In the genomic region with DNA sequence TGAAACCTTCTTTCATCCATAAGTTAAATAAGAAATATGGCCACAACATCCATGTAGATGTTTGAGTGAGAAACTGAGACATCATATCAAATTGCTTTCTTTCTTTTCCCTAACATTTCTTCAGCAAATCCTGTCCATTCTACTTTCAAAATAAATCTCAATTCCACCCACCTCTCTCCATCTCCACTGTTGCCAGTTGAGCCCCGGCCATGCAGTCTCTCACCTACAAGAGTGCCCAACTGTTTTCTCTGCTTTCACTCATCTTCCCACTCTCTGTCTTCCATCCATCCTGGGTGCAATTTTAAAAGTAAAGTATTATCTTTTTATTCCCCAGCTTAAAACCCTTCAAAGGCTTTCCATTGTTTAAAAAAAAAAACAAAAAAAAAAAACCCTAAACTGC, we compare ENCODE assay signal across 6 cellular contexts.
"Had no signal": no experiment of that assay in that cellular context is flagged by ENCODE, and none has a peak within 500 bp of the region (broad histone marks: within the 10 kb centered on the region; RNA-seq: fewer than 3 reads in every experiment).

No MANE protein-coding gene starts in this region.

- H3K27me3 Mint-ChIP-seq: IgD-negative memory B cell had no signal

- DNase-seq: IMR-90, KBM-7, KG1 had no signal

- ATAC-seq: HepG2, K562 had no signal

- H3K4me3 Mint-ChIP-seq: IgD-negative memory B cell had no signal

- H3K27ac Mint-ChIP-seq: IgD-negative memory B cell had no signal
